ENCODE assay signal across 8 cellular contexts in the genomic region with DNA sequence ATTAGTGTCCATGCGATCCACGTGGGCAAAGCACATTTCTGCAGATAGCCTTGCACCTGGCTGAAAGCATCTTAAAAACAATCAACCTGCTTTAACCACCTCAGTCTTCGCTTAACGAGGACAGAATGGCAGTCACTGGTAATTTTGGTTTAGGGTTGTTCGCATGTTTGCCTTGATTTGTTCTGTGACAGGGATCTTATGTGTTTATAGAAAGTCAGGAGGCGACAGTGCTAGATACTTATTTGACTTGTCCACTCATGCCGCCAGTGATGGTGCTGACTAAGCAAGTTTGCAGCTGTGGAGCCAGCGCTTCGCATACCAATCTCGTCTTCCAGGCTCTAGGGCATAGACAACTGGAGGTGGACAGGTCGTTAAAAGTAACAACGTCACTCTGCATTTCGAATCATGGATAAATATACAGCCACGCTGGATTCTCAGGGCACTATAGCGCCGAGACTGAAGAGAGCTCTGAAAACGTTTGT. TPM values are rescaled to one million over a fixed set of nuclear protein-coding genes. Genes with fewer than 3 reads are reported as not detected.
DNase-seq lines count a peak whose midpoint lies in the region; ATAC-seq, FAIRE-seq and TF ChIP-seq lines count a peak whose summit lies in the region.

No MANE protein-coding gene starts in this region.

- peak overlapping the region; percentile 99 for H3K4me3 Mint-ChIP-seq in CD8-positive, alpha-beta T cell
- H3K4me3 Mint-ChIP-seq in IgD-negative memory B cell = peak overlapping the region; percentile 99 to 100 (median 99)

- DNase-seq in CD8-positive, alpha-beta T cell = no peak
- DNase-seq in GM12878 (ENCODE audit: low read depth, low spot score) = no peak
- DNase-seq in right lobe of liver = no peak
- DNase-seq in thyroid gland = peak; percentile 45 to 46
- no peak for DNase-seq in stimulated activated CD4-positive, alpha-beta T cell treated with anti-CD3 and anti-CD28 coated beads, Interleukin-15, amount 100 ng/mL, for 24 hours

- TF ChIP-seq POLR2A in GM12878 (IDR thresholded peaks at IDR 0.05; ENCODE audit: low read depth, low read length) (no peak), right lobe of liver (IDR thresholded peaks at IDR 0.05) (no peak), thyroid gland (IDR thresholded peaks at IDR 0.05) (no peak)

- SMC1A ChIA-PET in GM12878 (lab: Charles Lee; ENCODE audit: uncharacterized antibody, unreplicated experiment) = interaction anchor here (1.0 to 8.5 kb wide), 10 partner anchors 8 to 293 kb away, joined by 3 to 112 read pairs (median 4); partner anchors contain the start of gene DMTF1

- peak overlapping the region; percentile 94 for H3K27ac ChIP-seq in CD8-positive, alpha-beta T cell (ENCODE audit: low read depth, low read length)
- H3K27ac ChIP-seq in GM12878 (ENCODE audit: control insufficient read depth, insufficient read depth) (no peak overlapping the region), right lobe of liver (peak overlapping the region in 1 of 3 donors; percentile 69), thyroid gland (peak overlapping the region in 2 of 3 donors; percentile 97 to 99)

- no peaks in the 10 kb centered on the region for H3K9me3 ChIP-seq in CD8-positive, alpha-beta T cell (ENCODE audit: low read length)
- H3K9me3 ChIP-seq in GM12878 (replicated peaks; ENCODE audit: control insufficient read depth, insufficient read depth, low read length) (no peaks in the 10 kb centered on the region), right lobe of liver (no peaks in the 10 kb centered on the region), thyroid gland (no peaks in the 10 kb centered on the region)

- in situ Hi-C loops in GM12878 (cut with MboI) = no loop called here

- H2AFZ ChIP-seq in GM12878 (ENCODE audit: control insufficient read depth, low read depth, low read length) = peak overlapping the region; percentile 83

- TF ChIP-seq EP300 in GM12878 (IDR thresholded peaks at IDR 0.05; ENCODE audit: borderline replicate concordance in 1 of 2, control insufficient read depth in 1 of 2, low read depth in 2 of 2, low read length in 2 of 2) = no peak

- TF ChIP-seq RAD21 in GM12878 (IDR thresholded peaks at IDR 0.05; ENCODE audit: insufficient read depth, low read depth, low read length) = no peak

- H3K36me3 Mint-ChIP-seq in CD8-positive, alpha-beta T cell = peaks cover 25% of the 10 kb centered on the region
- peaks cover 3% of the 10 kb centered on the region for H3K36me3 Mint-ChIP-seq in IgD-negative memory B cell

- H4K20me1 ChIP-seq in GM12878 (ENCODE audit: control insufficient read depth, insufficient read depth) = no peaks in the 10 kb centered on the region

- no peaks in the 10 kb centered on the region for H3K27me3 ChIP-seq in CD8-positive, alpha-beta T cell (ENCODE audit: insufficient read depth, low read length)
- H3K27me3 ChIP-seq in GM12878 (replicated peaks in 1 of 2; ENCODE audit: control insufficient read depth in 2 of 2, insufficient read depth in 2 of 2, low read length in 1 of 2) (no peaks in the 10 kb centered on the region), right lobe of liver (no peaks in the 10 kb centered on the region), thyroid gland (no peaks in the 10 kb centered on the region)

- POLR2A ChIA-PET in CD8-positive, alpha-beta T cell (lab: Charles Lee) = interaction anchor here (0.6 to 6.3 kb wide), 14 partner anchors 9 to 656 kb away, joined by 3 to 112 read pairs (median 6); partner anchors contain the start of genes CROT, DBF4, DMTF1 and SLC25A40
- POLR2A ChIA-PET in GM12878 (lab: Charles Lee) = interaction anchor here (1.8 to 12.1 kb wide), 3 partner anchors 9 to 73 kb away, joined by 5 to 215 read pairs (median 5); partner anchors contain the start of gene DMTF1

- no TSS peak for BruUV-seq in GM12878 (replicated peaks; lab: Mats Ljungman, UMichigan)

- ATAC-seq in CD8-positive, alpha-beta T cell = no peak
- ATAC-seq in GM12878 = no peak
- peak in 1 of 4 donors; percentile 9 for ATAC-seq in right lobe of liver
- ATAC-seq in activated CD4-positive, CD25-positive, alpha-beta regulatory T cell treated with anti-CD3 and anti-CD28 coated beads, Interleukin-2, amount 50 U/mL, for 24 hours = no peak
- ATAC-seq in HG03108 (IDR thresholded peaks at IDR 0.05; ENCODE audit: unreplicated experiment) = no peak

- peak overlapping the region; percentile 93 for H3K4me2 ChIP-seq in GM12878 (ENCODE audit: control insufficient read depth, insufficient read depth)

- 12% methylated on average over 17 of the region's 17 CpGs for WGBS in GM12878 (ENCODE audit: insufficient coverage, insufficient replicate concordance, low lambda C conversion rate, missing lambda C conversion rate)
- 8% methylated on average over 17 of the region's 17 CpGs for WGBS in right lobe of liver (ENCODE audit: insufficient coverage, low coverage, low lambda C conversion rate, missing lambda C conversion rate)
- 5% methylated on average over 13 to 17 of the region's 17 CpGs for WGBS in thyroid gland, 2 donors

- RAD21 ChIA-PET in GM12878 (lab: Charles Lee; ENCODE audit: unreplicated experiment) = interaction anchor here (0.8 to 11.7 kb wide), 6 partner anchors 10 to 242 kb away, joined by 3 to 153 read pairs (median 3); partner anchors contain the start of gene DMTF1

- no peak for FAIRE-seq in GM12878 (lab: Jason Lieb, UNC)

- intact Hi-C loops in CD8-positive, alpha-beta T cell (cut with DNase I, micrococcal nuclease) = loop anchor here (1.0 to 10.0 kb wide), 8 partner anchors 17 to 657 kb away; partner anchors contain the start of genes DBF4 (in 2 of the 2), SLC25A40 (in 2 of the 2), CROT (in 1 of the 2) and ELAPOR2 (in 1 of the 2)
- intact Hi-C loops in GM12878 (cut with micrococcal nuclease; ENCODE audit: unreplicated experiment) = no loop called here
- intact Hi-C loops in right lobe of liver (cut with DNase I) = no loop called here
- intact Hi-C loops in thyroid gland (cut with DNase I) = no loop called here

- H3K27ac Mint-ChIP-seq in CD8-positive, alpha-beta T cell = peak overlapping the region; percentile 72
- H3K27ac Mint-ChIP-seq in IgD-negative memory B cell = peak overlapping the region; percentile 84 to 99 (median 85)

- H3K9ac ChIP-seq in GM12878 (ENCODE audit: control insufficient read depth, insufficient read depth, low read length) = peak overlapping the region; percentile 86

- H3K79me2 ChIP-seq in GM12878 (ENCODE audit: control insufficient read depth, insufficient read depth, low read length) = peaks cover 46% of the 10 kb centered on the region

- no peak for TF ChIP-seq CTCF in CD8-positive, alpha-beta T cell (IDR thresholded peaks at IDR 0.05)
- TF ChIP-seq CTCF in GM12878 (IDR thresholded peaks at IDR 0.05 in 2 of 3, conservative IDR thresholded peaks at IDR 0.05 in 1 of 3; ENCODE audit: control insufficient read depth in 2 of 3, extremely low read depth in 1 of 3, insufficient read depth in 1 of 3, low read depth in 3 of 3, low read length in 3 of 3) (no peak), right lobe of liver (IDR thresholded peaks at IDR 0.05) (no peak), thyroid gland (IDR thresholded peaks at IDR 0.05) (no peak)

- no peaks in the 10 kb centered on the region for H3K36me3 ChIP-seq in CD8-positive, alpha-beta T cell (ENCODE audit: insufficient read depth, low read length)
- H3K36me3 ChIP-seq in GM12878 (ENCODE audit: control insufficient read depth in 2 of 2, insufficient read depth in 2 of 2, low read length in 1 of 2) (0 out of 4 replicates have a peak, but pooled peaks cover 0 to 2% of the 10 kb centered on the region in 2 experiments), right lobe of liver (no peaks in the 10 kb centered on the region), thyroid gland (no peaks in the 10 kb centered on the region)

- H3K4me3 ChIP-seq in CD8-positive, alpha-beta T cell (ENCODE audit: low read depth, low read length) = peak overlapping the region; percentile 94
- H3K4me3 ChIP-seq in GM12878 (peak overlapping the region; percentile 95), right lobe of liver (peak overlapping the region; percentile 70 to 76 (median 72)), thyroid gland (replicated peaks in 1 of 3) (peak overlapping the region; percentile 78 to 90 (median 78))

- no peaks in the 10 kb centered on the region for H3K9me3 Mint-ChIP-seq in CD8-positive, alpha-beta T cell
- H3K9me3 Mint-ChIP-seq in IgD-negative memory B cell = no peaks in the 10 kb centered on the region

- peaks cover 32% of the 10 kb centered on the region for H3K4me1 Mint-ChIP-seq in CD8-positive, alpha-beta T cell (ENCODE audit: low read depth)
- H3K4me1 Mint-ChIP-seq in IgD-negative memory B cell = peaks cover 17 to 26% (median 20%) of the 10 kb centered on the region in 3 donors

- H3K4me1 ChIP-seq in CD8-positive, alpha-beta T cell (ENCODE audit: insufficient read depth, low read length) = peaks cover 25% of the 10 kb centered on the region
- H3K4me1 ChIP-seq in GM12878 (ENCODE audit: control insufficient read depth, insufficient read depth, low read length) = peaks cover 5% of the 10 kb centered on the region
- H3K4me1 ChIP-seq in right lobe of liver = no peaks in the 10 kb centered on the region
- H3K4me1 ChIP-seq in thyroid gland = peaks cover 17 to 24% of the 10 kb centered on the region in 2 donors

- no peaks in the 10 kb centered on the region for H3K27me3 Mint-ChIP-seq in CD8-positive, alpha-beta T cell (ENCODE audit: low read depth)
- H3K27me3 Mint-ChIP-seq in IgD-negative memory B cell = no peaks in the 10 kb centered on the region

- CTCF ChIA-PET in CD8-positive, alpha-beta T cell (lab: Charles Lee) = interaction anchor here (0.8 to 4.5 kb wide), 6 partner anchors 12 to 68 kb away, joined by 3 to 26 read pairs (median 3); partner anchors contain the start of gene DMTF1
- CTCF ChIA-PET in GM12878 (lab: Yijun Ruan, JAX) = interaction anchor here (0.7 to 3.0 kb wide), 8 partner anchors 9 to 767 kb away, joined by 3 to 12 read pairs (median 4); no protein-coding TSS in a partner anchor

RNA-seq across cellular contexts. Expression of gene TMEM243, which starts 1.2 kb away (rescaled TPM):
- 100 to 1,000 TPM; 122 to 124 TPM for total RNA-seq in CD8-positive, alpha-beta T cell
- polyA plus RNA-seq in IgD-negative memory B cell = 125 TPM
- total RNA-seq in GM12878 (2013; cell fraction: nucleolus; rRNA removed) = 191 and 192 TPM in 2 replicates
- total RNA-seq in GM12878 (2014; rRNA removed) = 101 and 115 TPM in 2 replicates
- total RNA-seq in GM12878 (2014; rRNA removed; fragmentation: Illumina TruSeq; extraction: Trizol) = 71.0 and 72.9 TPM in 2 replicates
- 64.4 and 64.8 TPM in 2 replicates for total RNA-seq in GM12878 (2021)
- polyA plus RNA-seq in GM12878 (2011; ENCODE audit: low read depth) = 73.2 TPM
- polyA plus RNA-seq in GM12878 (2011; rRNA removed) = 155 and 209 TPM in 2 replicates
- polyA plus RNA-seq in GM12878 (2011; cell fraction: cytosol; rRNA removed) = 72.1 and 80.4 TPM in 2 replicates
- polyA plus RNA-seq in GM12878 (2011; cell fraction: nucleus; rRNA removed) = 87.6 and 99.5 TPM in 2 replicates
- polyA plus RNA-seq in GM12878 (2012) = 104 and 105 TPM in 2 replicates
- 70.0 and 86.7 TPM in 2 replicates for polyA plus RNA-seq in GM12878 (2014; fragmentation: Illumina TruSeq; extraction: Trizol)
- polyA plus RNA-seq in GM12878 (2014; fragmentation: Nextera tagmentation; extraction: Ambion mirVana) = 10 to 100 TPM; 47.8 to 70.9 TPM
- 66.4 and 82.9 TPM in 2 replicates for polyA plus RNA-seq in GM12878 (2014; rRNA removed)
- polyA plus RNA-seq in GM12878 (2016; fragmentation: Nextera tagmentation; extraction: Ambion mirVana) = 100 to 1,000 TPM; 160 to 170 TPM
- polyA minus RNA-seq in GM12878 (2011; rRNA and poly(A)+ RNA removed) = 75.9 and 94.9 TPM in 2 replicates
- 14.7 and 23.1 TPM in 2 replicates for polyA minus RNA-seq in GM12878 (2011; cell fraction: cytosol; rRNA and poly(A)+ RNA removed)
- 103 and 124 TPM in 2 replicates for polyA minus RNA-seq in GM12878 (2011; cell fraction: nucleus; rRNA and poly(A)+ RNA removed)
- 1 to 10 TPM; 2.0 to 5.1 (median 4.3) TPM for total RNA-seq in right lobe of liver
- total RNA-seq in thyroid gland = 100 to 1,000 TPM; 122 to 142 (median 133) TPM

Comparison
In these comparisons a context has a peak if more than half of its experiments do, and no peak if none do; other contexts are left out.
1. DNase-seq: peak in thyroid gland (2 of 2); none in CD8-positive, alpha-beta T cell (0 of 7), GM12878 (single experiment), right lobe of liver (0 of 3) and stimulated activated CD4-positive, alpha-beta T cell treated with anti-CD3 and anti-CD28 coated beads, Interleukin-15, amount 100 ng/mL, for 24 hours (single experiment).
2. RNA of gene TMEM243, which starts 1.2 kb away (total RNA-seq): 122 to 142 TPM in thyroid gland, 122 to 124 TPM in CD8-positive, alpha-beta T cell and 64.4 to 192 TPM in GM12878; 2.0 to 5.1 TPM in right lobe of liver; every median in the first group is over 10 times any median in the second.
3. intact Hi-C loops: an anchor here in CD8-positive, alpha-beta T cell (1.0 to 10.0 kb wide); none called in GM12878, right lobe of liver and thyroid gland.
4. Peak in every context shown above with its lines, with median percentiles within 50 percentile points of each other: H3K4me3 ChIP-seq.